Comparison of ENCODE assay signal across 10 cellular contexts in the genomic region with DNA sequence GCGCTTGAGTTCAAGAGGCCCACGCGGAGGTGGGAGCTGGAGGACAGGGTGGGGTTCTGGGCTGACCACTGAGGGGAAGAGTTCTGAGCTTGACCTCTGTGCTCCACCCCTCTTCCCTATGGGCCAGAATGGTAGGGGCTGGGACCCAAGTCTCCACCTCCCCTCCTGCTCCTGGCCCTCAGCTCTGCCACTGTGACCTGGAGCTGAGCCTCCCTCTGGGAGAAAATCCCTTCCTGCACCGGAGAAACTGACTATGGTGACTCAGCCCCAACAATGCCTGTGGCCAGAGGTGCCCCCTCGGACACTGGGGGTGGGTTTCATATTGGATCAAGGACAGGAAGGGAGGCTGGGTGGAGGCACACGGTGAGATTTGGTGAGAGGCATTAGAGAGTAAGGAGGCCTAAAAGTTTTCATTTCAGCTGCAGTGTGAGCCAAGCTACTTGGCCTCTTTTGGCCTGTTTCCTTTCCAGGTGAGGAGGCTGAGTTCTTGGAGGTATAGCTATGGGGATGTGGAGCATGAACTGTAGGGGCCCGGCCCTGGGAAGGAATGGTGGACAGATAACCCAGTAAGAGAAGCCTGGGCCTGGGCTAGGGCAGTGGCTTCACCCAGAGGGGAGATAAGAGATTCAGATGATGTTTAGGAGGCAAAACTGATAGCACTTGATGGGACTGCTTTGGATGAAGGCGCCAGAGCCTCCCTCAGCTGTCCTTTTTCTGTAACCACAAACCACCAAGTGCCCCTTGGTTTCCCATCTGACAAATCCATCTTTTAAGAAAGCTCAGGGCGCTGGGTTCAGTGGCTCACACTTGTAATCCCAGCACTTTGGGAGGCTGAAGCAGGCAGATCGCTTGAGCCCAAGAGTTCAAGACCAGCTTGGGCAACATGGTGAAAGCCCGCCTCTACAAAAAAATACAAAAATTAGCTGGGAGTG. TPM values are rescaled to one million over a fixed set of nuclear protein-coding genes. Genes with fewer than 3 reads are reported as not detected.
DNase-seq lines count a peak whose midpoint lies in the region; ATAC-seq and TF ChIP-seq lines count a peak whose summit lies in the region.
"Had no signal": no experiment of that assay in that cellular context is flagged by ENCODE, and none has a peak within 500 bp of the region (broad histone marks: within the 10 kb centered on the region; RNA-seq: fewer than 3 reads in every experiment).

No MANE protein-coding gene starts in this region.

- H3K27me3 ChIP-seq in GM23248 (replicated peaks; ENCODE audit: insufficient read depth) (no peaks in the 10 kb centered on the region), neutrophil (no peaks in the 10 kb centered on the region)

- TF ChIP-seq CTCF in neutrophil (IDR thresholded peaks at IDR 0.05): no peak

- H4K20me1 ChIP-seq in GM23248 (ENCODE audit: insufficient read depth): no peaks in the 10 kb centered on the region

- no peak overlapping the region for H3K9ac ChIP-seq in GM23248

- H3K9me3 ChIP-seq in GM23248 (ENCODE audit: low read depth) (no peaks in the 10 kb centered on the region), neutrophil (no peaks in the 10 kb centered on the region)

- 71 to 81% methylated on average over 11 of the region's 11 CpGs for WGBS in GM23248 (ENCODE audit: low coverage in 1 of 2, low lambda C conversion rate in 2 of 2, missing lambda C conversion rate in 2 of 2), 2 experiments

- no peak overlapping the region for H3K4me3 Mint-ChIP-seq in T-cell
- peak overlapping the region in 1 of 2 donors; percentile 6 for H3K4me3 Mint-ChIP-seq in effector memory CD8-positive, alpha-beta T cell

- no peaks in the 10 kb centered on the region for H3K36me3 ChIP-seq in GM23248 (ENCODE audit: low read depth)
- peaks cover 94% of the 10 kb centered on the region for H3K36me3 ChIP-seq in neutrophil

- H3K9me3 Mint-ChIP-seq in T-cell: no peaks in the 10 kb centered on the region
- H3K9me3 Mint-ChIP-seq in effector memory CD8-positive, alpha-beta T cell: no peaks in the 10 kb centered on the region

- peak overlapping the region; percentile 13 to 68 for H3K27ac Mint-ChIP-seq in T-cell
- peak overlapping the region; percentile 49 to 92 for H3K27ac Mint-ChIP-seq in effector memory CD8-positive, alpha-beta T cell

- peaks cover 14% of the 10 kb centered on the region; the same call in 1 of the 2 replicates for H3F3A ChIP-seq in GM23248 (ENCODE audit: insufficient read depth)

- H3K4me1 ChIP-seq in GM23248 (ENCODE audit: insufficient read depth) (peaks cover 20% of the 10 kb centered on the region), neutrophil (ENCODE audit: control insufficient read depth in 1 of 2, insufficient read depth in 1 of 2, low read depth in 1 of 2, low read length in 1 of 2) (peaks cover 14 to 15% of the 10 kb centered on the region in 2 experiments)

- H3K27me3 Mint-ChIP-seq in T-cell: no peaks in the 10 kb centered on the region
- no peaks in the 10 kb centered on the region for H3K27me3 Mint-ChIP-seq in effector memory CD8-positive, alpha-beta T cell

- H3K79me2 ChIP-seq in GM23248 (ENCODE audit: insufficient read depth): no peaks in the 10 kb centered on the region

- H3K4me3 ChIP-seq in GM23248 (no peak overlapping the region), neutrophil (ENCODE audit: low read depth in 1 of 2, low read length in 1 of 2) (no peak overlapping the region)

- peaks cover 0 to 6% (median 0%) of the 10 kb centered on the region in 3 donors for H3K4me1 Mint-ChIP-seq in T-cell
- H3K4me1 Mint-ChIP-seq in effector memory CD8-positive, alpha-beta T cell (ENCODE audit: low read depth in 2 of 2): peaks cover 0 to 5% of the 10 kb centered on the region in 2 donors

- no peaks in the 10 kb centered on the region for H3K9me2 ChIP-seq in GM23248 (ENCODE audit: insufficient read depth)

- CTCF ChIA-PET in T-cell (lab: Charles Lee): interaction anchor here (0.6 to 1.5 kb wide), 4 partner anchors 11 to 50 kb away, joined by 3 to 4 read pairs (median 3); no protein-coding TSS in a partner anchor

- H3K27ac ChIP-seq in GM23248 (no peak overlapping the region), neutrophil (peak overlapping the region; percentile 63)

- ATAC-seq in T-cell (replicated peaks in 1 of 4): no peak
- ATAC-seq in effector memory CD8-positive, alpha-beta T cell (replicated peaks): no peak
- no peak for ATAC-seq in HG02759 (IDR thresholded peaks at IDR 0.05; ENCODE audit: unreplicated experiment)
- no peak for ATAC-seq in HG02852 (IDR thresholded peaks at IDR 0.05; ENCODE audit: unreplicated experiment)

- H2AFZ ChIP-seq in GM23248: no peak overlapping the region

- in situ Hi-C loops in GM23248 (cut with MboI): no loop called here

- DNase-seq in GM23248 (peak; percentile 43), T-cell (no peak), NCI-H2107 (lab: John Stamatoyannopoulos, UW) (no peak)
- DNase-seq in effector memory CD8-positive, alpha-beta T cell: no peak
- DNase-seq: activated CD4-positive, alpha-beta T cell treated with anti-CD3 and anti-CD28 coated beads, Interleukin-2, amount 50 U/mL, for 1 hour; amygdala; NCI-H524 treated with DMSO at 0.1 percent for 48 hours had no signal

- H3K36me3 Mint-ChIP-seq in T-cell: peaks cover 4% of the 10 kb centered on the region
- H3K36me3 Mint-ChIP-seq in effector memory CD8-positive, alpha-beta T cell (ENCODE audit: insufficient read depth): peaks cover 80% of the 10 kb centered on the region

- no peak overlapping the region for H3K4me2 ChIP-seq in GM23248 (ENCODE audit: unreplicated experiment)

- POLR2A ChIA-PET in T-cell (lab: Charles Lee): no interaction called here

RNA-seq across cellular contexts. Expression of gene RELT, which starts 23.2 kb away (rescaled TPM):
- 7.1 and 8.2 TPM in 2 replicates for total RNA-seq in GM23248 (2014; rRNA removed; shearing (Covaris generic))
- 2.8 and 2.9 TPM in 2 replicates for polyA plus RNA-seq in GM23248 (2016; fragmentation: Nextera tagmentation; extraction: Ambion mirVana)
- total RNA-seq in T-cell: 100 to 1,000 TPM in 1 of 5 donors, 10 to 100 TPM in 4; 15.6 to 113 (median 19.9) TPM
